In the genomic region with DNA sequence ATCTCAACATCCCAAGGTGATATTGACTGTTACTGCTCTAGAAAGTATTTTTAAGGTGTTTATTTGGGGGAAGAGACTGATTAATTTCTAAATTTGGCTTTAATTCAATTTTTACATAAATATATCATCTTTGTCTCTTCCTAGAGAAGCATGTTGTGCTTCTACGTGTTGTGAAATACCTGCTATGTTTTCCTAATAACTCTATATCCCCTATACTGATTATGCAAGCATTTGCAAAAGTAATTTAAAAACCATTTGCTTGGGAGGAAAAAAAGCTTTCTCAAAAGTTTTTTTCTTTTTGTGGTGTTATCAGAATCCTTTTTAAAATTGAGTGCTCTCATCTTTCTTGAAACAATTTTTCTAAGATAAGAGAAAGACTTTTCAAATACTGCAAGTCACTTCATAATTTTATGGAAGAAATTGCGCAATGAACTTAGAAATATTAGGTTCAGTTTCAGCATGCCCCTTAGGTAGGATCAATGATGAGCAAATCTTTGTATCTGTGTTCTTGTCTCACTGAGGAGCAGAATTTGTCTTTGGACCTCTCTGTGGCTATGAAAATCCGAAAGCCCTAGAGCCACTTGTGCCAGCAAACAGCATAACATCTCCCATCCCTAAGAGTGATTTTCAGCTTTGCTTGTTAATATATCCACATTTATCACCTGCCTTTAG, we compare ENCODE assay signal across 21 cellular contexts. TPM values are rescaled to one million over a fixed set of nuclear protein-coding genes. Genes with fewer than 3 reads are reported as not detected.
DNase-seq lines count a peak whose midpoint lies in the region; ATAC-seq, FAIRE-seq and TF ChIP-seq lines count a peak whose summit lies in the region.
"Had no signal": no experiment of that assay in that cellular context is flagged by ENCODE, and none has a peak within 500 bp of the region (broad histone marks: within the 10 kb centered on the region; RNA-seq: fewer than 3 reads in every experiment).

No MANE protein-coding gene starts in this region.

- H3K9me2 ChIP-seq in GM23248 (ENCODE audit: insufficient read depth) (no peaks in the 10 kb centered on the region), PC-3 (replicated peaks; ENCODE audit: low read length) (no peaks in the 10 kb centered on the region)

- H3F3A ChIP-seq in GM23248 (ENCODE audit: insufficient read depth), result peaks cover 98% of the 10 kb centered on the region
- peaks cover 13% of the 10 kb centered on the region for H3F3A ChIP-seq in PC-3 (ENCODE audit: low read length, unreplicated experiment)

- dilution Hi-C loops in mammary epithelial cell (cut with HindIII; ENCODE audit: low sequenced_read_pairs), result no loop called here

- no peaks in the 10 kb centered on the region for H3K9me3 ChIP-seq in GM23248 (ENCODE audit: low read depth)
- H3K9me3 ChIP-seq in PC-3 (ENCODE audit: low read length), result no peaks in the 10 kb centered on the region
- no peaks in the 10 kb centered on the region for H3K9me3 ChIP-seq in mammary epithelial cell (replicated peaks; ENCODE audit: insufficient read depth, low read length)
- H3K9me3 ChIP-seq: HAP-1 had no signal

- DNase-seq in GM23248 (peak; percentile 24), PC-3 (no peak), mammary epithelial cell (no peak), iris pigment epithelial cell (ENCODE audit: low read depth) (peak; percentile 58), RWPE1 (ENCODE audit: low spot score) (no peak), H54 (ENCODE audit: insufficient read length, low spot score) (no peak)
- DNase-seq in activated CD4-positive, alpha-beta memory T cell treated with anti-CD3 and anti-CD28 coated beads for 36 hours, result no peak
- DNase-seq in stimulated activated naive CD4-positive, alpha-beta T cell treated with Interleukin-2 at 50 U/mL for 16 hours (lab: John Stamatoyannopoulos, UW), result no peak
- DNase-seq: AML-193; KG1; MV-4-11; NCI-H1694 treated with DMSO at 0.1 percent for 48 hours; NCI-H510A; NCI-H748 treated with DMSO at 0.1 percent for 48 hours; NK-92 treated with Interleukin-12 subunit alpha and Interleukin-12 subunit beta, amount 100 ng/mL, for 24 hours; SIG-M5 had no signal

- FAIRE-seq in H54 (lab: Jason Lieb, UNC), result no peak
- FAIRE-seq: D721Med, G401.6 had no signal

- peaks cover 4% of the 10 kb centered on the region for H4K20me1 ChIP-seq in GM23248 (ENCODE audit: insufficient read depth)
- H4K20me1 ChIP-seq in PC-3 (ENCODE audit: low read length), result peaks cover 70% of the 10 kb centered on the region
- no peaks in the 10 kb centered on the region for H4K20me1 ChIP-seq in mammary epithelial cell (ENCODE audit: insufficient read depth, low read length)

- no peak for TF ChIP-seq POLR2A in H54 (IDR thresholded peaks at IDR 0.05; ENCODE audit: low read depth, low read length)

- TF ChIP-seq CTCF in PC-3 (conservative IDR thresholded peaks at IDR 0.05; ENCODE audit: low read depth, low read length) (no peak), mammary epithelial cell (conservative IDR thresholded peaks at IDR 0.05 in 1 of 2, IDR thresholded peaks at IDR 0.05 in 1 of 2; ENCODE audit: extremely low read depth in 1 of 2, insufficient read depth in 1 of 2, low read depth in 1 of 2, low read length in 2 of 2) (no peak), RWPE1 (conservative IDR thresholded peaks at IDR 0.05; ENCODE audit: low read depth) (no peak)

- no peaks in the 10 kb centered on the region for H3K9me3 Mint-ChIP-seq in activated CD4-positive, alpha-beta memory T cell treated with anti-CD3 and anti-CD28 coated beads for 36 hours

- H2AFZ ChIP-seq in GM23248 (no peak overlapping the region), PC-3 (ENCODE audit: low read length) (no peak overlapping the region), mammary epithelial cell (ENCODE audit: low read depth, low read length) (no peak overlapping the region)

- H3K27me3 Mint-ChIP-seq in activated CD4-positive, alpha-beta memory T cell treated with anti-CD3 and anti-CD28 coated beads for 36 hours, result peaks cover 2% of the 10 kb centered on the region

- BruUV-seq in PC-3 (replicated peaks; lab: Mats Ljungman, UMichigan) (no TSS peak), mammary epithelial cell (replicated peaks; lab: Mats Ljungman, UMichigan) (no TSS peak)

- H3K9ac ChIP-seq in GM23248 (no peak overlapping the region), PC-3 (ENCODE audit: low read length) (no peak overlapping the region), mammary epithelial cell (ENCODE audit: insufficient read depth, low read length) (no peak overlapping the region)

- POLR2A ChIA-PET in PC-3 (lab: Charles Lee; ENCODE audit: unreplicated experiment) (no interaction called here), RWPE1 (lab: Yijun Ruan, JAX; ENCODE audit: low non-redundant PET) (no interaction called here)
- POLR2A ChIA-PET in activated CD4-positive, alpha-beta memory T cell treated with anti-CD3 and anti-CD28 coated beads for 36 hours (lab: Charles Lee), result no interaction called here

- H3K27ac ChIP-seq in GM23248, result peak overlapping the region; percentile 35
- H3K27ac ChIP-seq in PC-3 (ENCODE audit: low read length), result peak overlapping the region; percentile 33; the same call in 1 of the 2 replicates
- H3K27ac ChIP-seq in mammary epithelial cell (ENCODE audit: insufficient read depth, low read depth, low read length), result peak overlapping the region; percentile 12
- H3K27ac ChIP-seq in RWPE1, result no peak overlapping the region
- H3K27ac ChIP-seq: C4-2B had no signal

- H3K4me3 ChIP-seq in GM23248 (no peak overlapping the region), PC-3 (ENCODE audit: low read length) (no peak overlapping the region), mammary epithelial cell (replicated peaks in 1 of 3; ENCODE audit: insufficient read depth in 1 of 3, low read depth in 2 of 3, low read length in 3 of 3) (no peak overlapping the region)
- H3K4me3 ChIP-seq: HAP-1 had no signal

- in situ Hi-C loops in GM23248 (cut with MboI) (no loop called here), mammary epithelial cell (cut with MboI; ENCODE audit: low sequenced_read_pairs in 2 of 2) (loop anchor here (25.0 kb wide), 1 partner anchor 389 kb away; no protein-coding TSS in a partner anchor)

- 94 to 99% methylated on average over 3 of the region's 3 CpGs for WGBS in GM23248 (ENCODE audit: low coverage in 1 of 2, low lambda C conversion rate in 2 of 2, missing lambda C conversion rate in 2 of 2), 2 experiments
- WGBS in mammary epithelial cell (ENCODE audit: low coverage, missing lambda C conversion rate), result 63% methylated on average over 3 of the region's 3 CpGs

- H3K4me1 Mint-ChIP-seq in activated CD4-positive, alpha-beta memory T cell treated with anti-CD3 and anti-CD28 coated beads for 36 hours (ENCODE audit: low read depth), result no peaks in the 10 kb centered on the region

- H3K27me3 ChIP-seq in GM23248 (replicated peaks; ENCODE audit: insufficient read depth) (no peaks in the 10 kb centered on the region), PC-3 (ENCODE audit: low read length) (no peaks in the 10 kb centered on the region), mammary epithelial cell (ENCODE audit: insufficient read depth, low read length) (no peaks in the 10 kb centered on the region)

- H3K4me2 ChIP-seq in GM23248 (ENCODE audit: unreplicated experiment), result no peak overlapping the region
- no peak overlapping the region for H3K4me2 ChIP-seq in PC-3 (ENCODE audit: low read length)
- peak overlapping the region; percentile 23 for H3K4me2 ChIP-seq in mammary epithelial cell (ENCODE audit: insufficient read depth, low read depth, low read length)

- intact Hi-C loops in PC-3 (cut with micrococcal nuclease), result no loop called here
- intact Hi-C loops in mammary epithelial cell (cut with micrococcal nuclease), result no loop called here
- intact Hi-C loops in activated CD4-positive, alpha-beta memory T cell treated with anti-CD3 and anti-CD28 coated beads for 36 hours (cut with micrococcal nuclease), result no loop called here

- no peak overlapping the region for H3K27ac Mint-ChIP-seq in activated CD4-positive, alpha-beta memory T cell treated with anti-CD3 and anti-CD28 coated beads for 36 hours

- ATAC-seq in PC-3, result no peak

- peaks cover 64% of the 10 kb centered on the region for H3K36me3 ChIP-seq in GM23248 (ENCODE audit: low read depth)
- H3K36me3 ChIP-seq in PC-3 (ENCODE audit: low read depth, low read length), result peaks cover 63% of the 10 kb centered on the region
- H3K36me3 ChIP-seq in mammary epithelial cell (ENCODE audit: insufficient read depth, low read length), result peaks cover 16% of the 10 kb centered on the region
- H3K36me3 ChIP-seq: HAP-1 had no signal

- no peak overlapping the region for H3K4me3 Mint-ChIP-seq in activated CD4-positive, alpha-beta memory T cell treated with anti-CD3 and anti-CD28 coated beads for 36 hours

- CTCF ChIA-PET in PC-3 (lab: Charles Lee) (no interaction called here), mammary epithelial cell (lab: Charles Lee; ENCODE audit: low non-redundant PET) (no interaction called here), RWPE1 (lab: Yijun Ruan, JAX) (no interaction called here)
- CTCF ChIA-PET in activated CD4-positive, alpha-beta memory T cell treated with anti-CD3 and anti-CD28 coated beads for 36 hours (lab: Charles Lee), result no interaction called here

- no peaks in the 10 kb centered on the region for H3K36me3 Mint-ChIP-seq in activated CD4-positive, alpha-beta memory T cell treated with anti-CD3 and anti-CD28 coated beads for 36 hours

- H3K4me1 ChIP-seq in GM23248 (ENCODE audit: insufficient read depth) (peaks cover 93% of the 10 kb centered on the region), PC-3 (ENCODE audit: insufficient read depth, low read length) (peaks cover 16% of the 10 kb centered on the region), mammary epithelial cell (ENCODE audit: insufficient read depth, low read length) (peaks cover 8% of the 10 kb centered on the region)

- peaks cover 100% of the 10 kb centered on the region for H3K79me2 ChIP-seq in GM23248 (ENCODE audit: insufficient read depth)
- peaks cover 94% of the 10 kb centered on the region for H3K79me2 ChIP-seq in PC-3 (ENCODE audit: low read length)
- peaks cover 74% of the 10 kb centered on the region for H3K79me2 ChIP-seq in mammary epithelial cell (ENCODE audit: insufficient read depth, low read length)

RNA-seq across cellular contexts. Expression of a gene that starts 7.4 kb away (rescaled TPM):
- total RNA-seq in GM23248 (2014; rRNA removed; shearing (Covaris generic)), result 4.1 and 7.1 TPM in 2 replicates
- 0.84 and 2.9 TPM in 2 replicates for polyA plus RNA-seq in GM23248 (2016; fragmentation: Nextera tagmentation; extraction: Ambion mirVana)
- 5.4 and 5.7 TPM in 2 replicates for total RNA-seq in PC-3 (2014; rRNA removed)
- total RNA-seq in mammary epithelial cell, result 1 to 10 TPM; 5.2 to 5.6 TPM
- polyA plus RNA-seq in mammary epithelial cell, result not detected
- not detected for polyA minus RNA-seq in mammary epithelial cell
- total RNA-seq in activated CD4-positive, alpha-beta memory T cell treated with anti-CD3 and anti-CD28 coated beads for 36 hours, result not detected
- total RNA-seq: OCI-LY7 had no signal

Comparison
In these comparisons a context has a peak if more than half of its experiments do, and no peak if none do; other contexts are left out.
1. DNase-seq: peak in GM23248 (single experiment) and iris pigment epithelial cell (single experiment); none in PC-3 (single experiment), mammary epithelial cell (single experiment), RWPE1 (single experiment), activated CD4-positive, alpha-beta memory T cell treated with anti-CD3 and anti-CD28 coated beads for 36 hours (single experiment), stimulated activated naive CD4-positive, alpha-beta T cell treated with Interleukin-2 at 50 U/mL for 16 hours (single experiment) and H54 (single experiment).